ENCODE assay signal across 23 cellular contexts in genomic region chr3:182508896-182509295, GRCh38.
DNase-seq lines count a peak whose midpoint lies in the region; ATAC-seq and TF ChIP-seq lines count a peak whose summit lies in the region.
"Had no signal": no experiment of that assay in that cellular context is flagged by ENCODE, and none has a peak within 500 bp of the region (broad histone marks: within the 10 kb centered on the region; RNA-seq: fewer than 3 reads in every experiment).

No MANE protein-coding gene starts in this region.

- no peak for TF ChIP-seq POLR2A in suprapubic skin (IDR thresholded peaks at IDR 0.05)

- peaks cover 6% of the 10 kb centered on the region for H3K4me1 Mint-ChIP-seq in endodermal cell
- H3K4me1 Mint-ChIP-seq: CD4-positive, CD25-positive, alpha-beta regulatory T cell; central memory CD8-positive, alpha-beta T cell; natural killer cell; stimulated activated naive B cell treated with anti-CD40 and anti-IgM and Interleukin-4, amounts not matched to agents 10 μg/mL and 1 μg/mL and 100 μg/mL, for 72 hours had no signal

- H3K27me3 ChIP-seq in endodermal cell (ENCODE audit: control insufficient read depth, insufficient read depth, low read length, poor library complexity, severe bottlenecking) (no peaks in the 10 kb centered on the region), suprapubic skin (no peaks in the 10 kb centered on the region)
- H3K27me3 ChIP-seq: upper lobe of left lung had no signal

- no peak overlapping the region for H3K4me3 ChIP-seq in endodermal cell (ENCODE audit: low read length)
- H3K4me3 ChIP-seq in suprapubic skin, result no peak overlapping the region
- H3K4me3 ChIP-seq: A549, HAP-1, heart right ventricle, psoas muscle, spleen, upper lobe of left lung had no signal

- peaks cover 7% of the 10 kb centered on the region for H3K27me3 Mint-ChIP-seq in endodermal cell (ENCODE audit: insufficient read depth)

- H3K27ac ChIP-seq in endodermal cell (ENCODE audit: low read depth, low read length), result peak overlapping the region; percentile 61
- no peak overlapping the region for H3K27ac ChIP-seq in suprapubic skin
- H3K27ac ChIP-seq: A549, heart right ventricle, psoas muscle, spleen, upper lobe of left lung had no signal

- no peak overlapping the region for H3K4me3 Mint-ChIP-seq in endodermal cell
- H3K4me3 Mint-ChIP-seq: activated T-helper 1 cell treated with anti-CD3 and anti-CD28 coated beads, Interleukin-12 subunit alpha, Interleukin-12 subunit beta, Interleukin-2, Interleukin-4 antibody, amounts not matched to agents 30 ng/mL and 10 ng/mL and 1 ng/mL, durations not matched to agents 14 hours and 24 hours and 36 hours; CD4-positive, CD25-positive, alpha-beta regulatory T cell; central memory CD8-positive, alpha-beta T cell; natural killer cell; stimulated activated naive B cell treated with anti-CD40 and anti-IgM and Interleukin-4, amounts not matched to agents 10 μg/mL and 1 μg/mL and 100 μg/mL, for 72 hours had no signal

- no peaks in the 10 kb centered on the region for H3K9me3 ChIP-seq in endodermal cell (ENCODE audit: control insufficient read depth, low read length)
- H3K9me3 ChIP-seq in suprapubic skin, result no peaks in the 10 kb centered on the region
- H3K9me3 ChIP-seq: A549, HAP-1, heart right ventricle, psoas muscle, spleen, upper lobe of left lung had no signal

- H3K36me3 ChIP-seq in endodermal cell (ENCODE audit: control insufficient read depth, insufficient read depth, low read length) (no peaks in the 10 kb centered on the region), suprapubic skin (no peaks in the 10 kb centered on the region)
- H3K36me3 ChIP-seq: HAP-1, heart right ventricle, spleen, upper lobe of left lung had no signal

- 65% methylated on average over 4 of the region's 6 CpGs; no CpG with 5 or more reads in 1 of the 2 experiments for WGBS in endodermal cell (ENCODE audit: insufficient coverage in 1 of 2, insufficient read length in 1 of 2), 2 experiments
- 49% methylated on average over 6 of the region's 6 CpGs for WGBS in suprapubic skin

- no peaks in the 10 kb centered on the region for H3K9me3 Mint-ChIP-seq in endodermal cell
- H3K9me3 Mint-ChIP-seq: activated T-helper 1 cell treated with anti-CD3 and anti-CD28 coated beads, Interleukin-12 subunit alpha, Interleukin-12 subunit beta, Interleukin-2, Interleukin-4 antibody, amounts not matched to agents 30 ng/mL and 10 ng/mL and 1 ng/mL, durations not matched to agents 14 hours and 24 hours and 36 hours; CD4-positive, CD25-positive, alpha-beta regulatory T cell; central memory CD8-positive, alpha-beta T cell; stimulated activated naive B cell treated with anti-CD40 and anti-IgM and Interleukin-4, amounts not matched to agents 10 μg/mL and 1 μg/mL and 100 μg/mL, for 72 hours had no signal

- TF ChIP-seq EP300 in suprapubic skin (IDR thresholded peaks at IDR 0.05), result no peak

- DNase-seq in NCI-H82 (lab: John Stamatoyannopoulos, UW) (peak; percentile 43), NCI-H82 treated with DMSO at 0.1 percent for 48 hours (lab: John Stamatoyannopoulos, UW; ENCODE audit: unreplicated experiment) (no peak), NCI-H510A (lab: John Stamatoyannopoulos, UW) (peak; percentile 52), endodermal cell (no peak), suprapubic skin (ENCODE audit: low spot score in 2 of 2) (no peak), 8988T (no peak)
- no peak for DNase-seq in activated effector memory CD4-positive, alpha-beta T cell treated with Interleukin-2 at 50 U/mL for 16 hours
- DNase-seq: activated CD4-positive, CD25-positive, alpha-beta regulatory T cell; CD4-positive, CD25-positive, alpha-beta regulatory T cell; heart right ventricle; KG1; mesendoderm; natural killer cell; NCI-H1694; psoas muscle; spleen; stimulated activated naive B cell treated with anti-CD40 and anti-IgM and Interleukin-4, amounts not matched to agents 10 μg/mL and 1 μg/mL and 100 μg/mL, for 72 hours; upper lobe of left lung had no signal

- H3K9ac ChIP-seq in endodermal cell (ENCODE audit: extremely low read depth, low read length, poor library complexity, severe bottlenecking), result no peak overlapping the region

- H3K36me3 Mint-ChIP-seq in endodermal cell (ENCODE audit: low read depth), result no peaks in the 10 kb centered on the region
- H3K36me3 Mint-ChIP-seq: CD4-positive, CD25-positive, alpha-beta regulatory T cell; natural killer cell; stimulated activated naive B cell treated with anti-CD40 and anti-IgM and Interleukin-4, amounts not matched to agents 10 μg/mL and 1 μg/mL and 100 μg/mL, for 72 hours had no signal

- TF ChIP-seq CTCF in endodermal cell (conservative IDR thresholded peaks at IDR 0.05), result no peak
- no peak for TF ChIP-seq CTCF in suprapubic skin (IDR thresholded peaks at IDR 0.05)

- ATAC-seq in HG03354 (IDR thresholded peaks at IDR 0.05; ENCODE audit: poor library complexity, severe bottlenecking, unreplicated experiment), result no peak
- ATAC-seq: A549; heart right ventricle; natural killer cell; psoas muscle; stimulated activated naive B cell treated with anti-CD40 and anti-IgM and Interleukin-4, amounts not matched to agents 10 μg/mL and 1 μg/mL and 100 μg/mL, for 72 hours had no signal

- no peaks in the 10 kb centered on the region for H3K4me1 ChIP-seq in endodermal cell (ENCODE audit: control insufficient read depth, insufficient read depth, low read length)
- H3K4me1 ChIP-seq in suprapubic skin, result no peaks in the 10 kb centered on the region
- H3K4me1 ChIP-seq: A549, HAP-1, heart right ventricle, psoas muscle, spleen, upper lobe of left lung had no signal

- no peak overlapping the region for H3K27ac Mint-ChIP-seq in endodermal cell
- H3K27ac Mint-ChIP-seq: activated T-helper 1 cell treated with anti-CD3 and anti-CD28 coated beads, Interleukin-12 subunit alpha, Interleukin-12 subunit beta, Interleukin-2, Interleukin-4 antibody, amounts not matched to agents 30 ng/mL and 10 ng/mL and 1 ng/mL, durations not matched to agents 14 hours and 24 hours and 36 hours; CD4-positive, CD25-positive, alpha-beta regulatory T cell; natural killer cell; stimulated activated naive B cell treated with anti-CD40 and anti-IgM and Interleukin-4, amounts not matched to agents 10 μg/mL and 1 μg/mL and 100 μg/mL, for 72 hours had no signal

Comparison
In these comparisons a context has a peak if more than half of its experiments do, and no peak if none do; other contexts are left out.
1. DNase-seq: peak in NCI-H82 (single experiment) and NCI-H510A (single experiment); none in NCI-H82 treated with DMSO at 0.1 percent for 48 hours (single experiment), endodermal cell (single experiment), suprapubic skin (0 of 2), 8988T (single experiment) and activated effector memory CD4-positive, alpha-beta T cell treated with Interleukin-2 at 50 U/mL for 16 hours (single experiment).